8 cellular contexts compared by ENCODE assay signal in the genomic region with DNA sequence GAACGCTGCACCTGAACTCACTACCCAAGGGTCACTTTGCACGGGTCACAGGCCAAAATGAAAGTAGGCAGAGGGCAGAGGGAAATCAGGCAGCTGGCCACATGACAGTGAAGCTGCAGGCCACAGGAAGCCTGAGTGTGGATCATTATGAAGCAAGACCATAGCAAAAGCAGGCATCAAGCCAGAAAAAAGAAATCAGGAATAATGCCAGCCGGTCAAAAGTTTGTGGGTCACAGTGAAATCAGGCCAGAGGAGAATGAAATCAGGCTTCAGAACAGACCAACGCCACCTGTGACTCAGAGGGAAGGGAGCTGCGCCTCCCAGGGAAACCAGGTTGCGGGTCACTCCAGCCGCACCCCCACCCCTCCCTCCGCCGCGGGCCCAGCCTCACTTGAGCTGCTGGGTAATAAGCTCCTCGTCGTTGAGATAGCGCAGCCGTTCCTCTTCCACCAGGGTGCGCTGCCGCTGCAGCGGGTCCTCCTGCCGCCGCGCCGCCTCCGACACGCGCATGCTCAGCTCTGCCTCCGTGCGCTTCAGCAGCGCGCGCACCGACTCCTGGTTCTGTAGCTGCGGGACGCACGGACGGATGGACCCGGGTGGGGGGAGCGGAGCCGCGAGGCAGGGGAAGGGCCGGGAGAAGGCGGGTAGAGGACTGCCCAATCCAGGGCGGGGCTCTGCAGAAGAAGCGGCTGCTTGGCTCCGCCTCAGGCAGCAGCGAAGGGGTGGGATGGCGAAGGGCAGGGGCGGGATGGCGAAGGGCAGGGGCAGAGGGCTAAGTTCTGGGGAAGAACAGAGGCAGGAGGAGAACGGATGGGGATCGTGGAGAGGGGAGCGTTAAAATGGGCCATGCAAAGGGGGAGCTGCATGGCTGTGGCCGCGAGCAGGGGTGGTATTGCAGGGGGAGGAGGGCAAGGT. TPM values are rescaled to one million over a fixed set of nuclear protein-coding genes. Genes with fewer than 3 reads are reported as not detected.
DNase-seq lines count a peak whose midpoint lies in the region; ATAC-seq and TF ChIP-seq lines count a peak whose summit lies in the region.

No MANE protein-coding gene starts in this region.

- H3K36me3 ChIP-seq in Caco-2 (ENCODE audit: control insufficient read depth, insufficient read depth, low read length) (no peaks in the 10 kb centered on the region; the same call in 1 of the 2 replicates), Loucy (ENCODE audit: insufficient read depth, low read length) (no peaks in the 10 kb centered on the region), RWPE2 (ENCODE audit: low read depth) (no peaks in the 10 kb centered on the region)

- H3K4me1 Mint-ChIP-seq in Caco-2 (ENCODE audit: low read depth, unreplicated experiment): no peaks in the 10 kb centered on the region
- H3K4me1 Mint-ChIP-seq in naive thymus-derived CD8-positive, alpha-beta T cell: peaks cover 17 to 34% (median 27%) of the 10 kb centered on the region in 4 donors
- peaks cover 28% of the 10 kb centered on the region for H3K4me1 Mint-ChIP-seq in stimulated activated effector memory CD8-positive, alpha-beta T cell treated with anti-CD3 and anti-CD28 coated beads, Interleukin-12 subunit alpha, Interleukin-12 subunit beta, amount 100 ng/mL, for 72 hours

- H4K20me1 ChIP-seq in Loucy (ENCODE audit: insufficient read depth, low read length, poor library complexity, severe bottlenecking): no peaks in the 10 kb centered on the region

- peak overlapping the region; percentile 81 for H3K4me3 Mint-ChIP-seq in Caco-2 (ENCODE audit: unreplicated experiment)
- peak overlapping the region; percentile 89 to 98 (median 96) for H3K4me3 Mint-ChIP-seq in naive thymus-derived CD8-positive, alpha-beta T cell
- peak overlapping the region; percentile 86 for H3K4me3 Mint-ChIP-seq in stimulated activated effector memory CD8-positive, alpha-beta T cell treated with anti-CD3 and anti-CD28 coated beads, Interleukin-12 subunit alpha, Interleukin-12 subunit beta, amount 100 ng/mL, for 72 hours

- H3K36me3 Mint-ChIP-seq in Caco-2 (ENCODE audit: insufficient read depth, unreplicated experiment): peaks cover 22% of the 10 kb centered on the region
- H3K36me3 Mint-ChIP-seq in naive thymus-derived CD8-positive, alpha-beta T cell: peaks cover 0 to 2% (median 0%) of the 10 kb centered on the region in 3 donors
- peaks cover 10% of the 10 kb centered on the region for H3K36me3 Mint-ChIP-seq in stimulated activated effector memory CD8-positive, alpha-beta T cell treated with anti-CD3 and anti-CD28 coated beads, Interleukin-12 subunit alpha, Interleukin-12 subunit beta, amount 100 ng/mL, for 72 hours

- peak; percentile 90 to 96 for TF ChIP-seq CTCF in Caco-2 (IDR thresholded peaks at IDR 0.05; ENCODE audit: insufficient read depth in 1 of 2, low read depth in 1 of 2, low read length in 1 of 2, severe bottlenecking in 1 of 2, unreplicated experiment in 1 of 2)
- TF ChIP-seq CTCF in Loucy (conservative IDR thresholded peaks at IDR 0.05; ENCODE audit: low read length): peak; percentile 83
- peak; percentile 96 for TF ChIP-seq CTCF in RWPE2 (IDR thresholded peaks at IDR 0.05; ENCODE audit: poor library complexity, severe bottlenecking)
- peak; percentile 87 for TF ChIP-seq CTCF in fibroblast of pulmonary artery (IDR thresholded peaks at IDR 0.05; ENCODE audit: low read length, missing control alignments)

- POLR2A ChIA-PET in Caco-2 (lab: Charles Lee): interaction anchor here (0.5 to 1.4 kb wide), 8 partner anchors 12 to 177 kb away, joined by 3 to 8 read pairs (median 5); a partner anchor contains a TSS
- POLR2A ChIA-PET in naive thymus-derived CD8-positive, alpha-beta T cell (lab: Charles Lee): interaction anchor here (0.6 to 1.7 kb wide), 6 partner anchors 23 to 234 kb away, joined by 3 to 11 read pairs (median 5); a partner anchor contains a TSS

- peak overlapping the region; percentile 10 for H3K9ac ChIP-seq in Loucy (ENCODE audit: low read depth, low read length, poor library complexity, severe bottlenecking)

- ATAC-seq in GM21717 (IDR thresholded peaks at IDR 0.05; ENCODE audit: unreplicated experiment) (peak; percentile 53), RWPE2 (ENCODE audit: low read depth) (peak; percentile 74)
- ATAC-seq in naive thymus-derived CD8-positive, alpha-beta T cell: peak; percentile 72 to 76
- peak; percentile 83 for ATAC-seq in stimulated activated effector memory CD8-positive, alpha-beta T cell treated with anti-CD3 and anti-CD28 coated beads, Interleukin-12 subunit alpha, Interleukin-12 subunit beta, amount 100 ng/mL, for 72 hours

- BruUV-seq in Caco-2 (replicated peaks; lab: Mats Ljungman, UMichigan): no TSS peak

- H3K79me2 ChIP-seq in Loucy (ENCODE audit: insufficient read depth, low read length): no peaks in the 10 kb centered on the region

- no peaks in the 10 kb centered on the region for H3K9me2 ChIP-seq in Loucy (replicated peaks; ENCODE audit: low read depth, low read length)

- H3K4me1 ChIP-seq in Caco-2 (peaks cover 13% of the 10 kb centered on the region), Loucy (ENCODE audit: insufficient read depth, low read length, poor library complexity, severe bottlenecking) (peaks cover 23% of the 10 kb centered on the region), RWPE2 (ENCODE audit: insufficient read depth, poor library complexity, severe bottlenecking) (peaks cover 9% of the 10 kb centered on the region)

- H3K27me3 Mint-ChIP-seq in Caco-2 (ENCODE audit: insufficient read depth, unreplicated experiment): no peaks in the 10 kb centered on the region
- peaks cover 6 to 27% (median 19%) of the 10 kb centered on the region in 5 donors for H3K27me3 Mint-ChIP-seq in naive thymus-derived CD8-positive, alpha-beta T cell

- H3K9me3 ChIP-seq in Caco-2 (no peaks in the 10 kb centered on the region), Loucy (ENCODE audit: insufficient read depth, low read depth, low read length) (no peaks in the 10 kb centered on the region), RWPE2 (ENCODE audit: severe bottlenecking) (no peaks in the 10 kb centered on the region)

- intact Hi-C loops in Caco-2 (cut with micrococcal nuclease; ENCODE audit: unreplicated experiment): loop anchor here (1.0 to 5.0 kb wide), 5 partner anchors 26 to 109 kb away; no protein-coding TSS in a partner anchor

- CTCF ChIA-PET in Caco-2 (lab: Charles Lee): interaction anchor here (0.5 to 3.2 kb wide), 56 partner anchors 9 to 995 kb away, joined by 3 to 292 read pairs (median 5); a partner anchor contains a TSS

- DNase-seq in Caco-2 (peak; percentile 93 to 95), RWPE2 (ENCODE audit: low spot score) (peak; percentile 95), fibroblast of pulmonary artery (ENCODE audit: low read depth) (peak; percentile 93)
- DNase-seq in activated T-helper 9 cell treated with anti-CD3 and anti-CD28 coated beads, Interleukin-2, amount 50 U/mL, for 16 hours (ENCODE audit: low read depth): peak; percentile 86
- peak; percentile 79 to 91 (median 86) for DNase-seq in naive thymus-derived CD8-positive, alpha-beta T cell
- DNase-seq in stimulated activated effector memory CD8-positive, alpha-beta T cell treated with anti-CD3 and anti-CD28 coated beads, Interleukin-12 subunit alpha, Interleukin-12 subunit beta, amount 100 ng/mL, for 72 hours (ENCODE audit: low spot score in 2 of 2): peak; percentile 88 to 94

- no peaks in the 10 kb centered on the region for H3F3A ChIP-seq in Loucy (ENCODE audit: low read depth)

- no peaks in the 10 kb centered on the region for H3K27me3 ChIP-seq in Caco-2 (replicated peaks; ENCODE audit: control insufficient read depth, insufficient read depth, low read length)
- no peaks in the 10 kb centered on the region for H3K27me3 ChIP-seq in Loucy (ENCODE audit: insufficient read depth, low read length, poor library complexity, severe bottlenecking)
- no peaks in the 10 kb centered on the region for H3K27me3 ChIP-seq in RWPE2 (ENCODE audit: insufficient read depth, poor library complexity, severe bottlenecking)

- H3K27ac Mint-ChIP-seq in Caco-2 (ENCODE audit: unreplicated experiment): no peak overlapping the region
- peak overlapping the region in 3 of 10 donors; percentile 64 to 95 (median 70) for H3K27ac Mint-ChIP-seq in naive thymus-derived CD8-positive, alpha-beta T cell
- peak overlapping the region; percentile 13 for H3K27ac Mint-ChIP-seq in stimulated activated effector memory CD8-positive, alpha-beta T cell treated with anti-CD3 and anti-CD28 coated beads, Interleukin-12 subunit alpha, Interleukin-12 subunit beta, amount 100 ng/mL, for 72 hours

- H3K4me2 ChIP-seq in Loucy (ENCODE audit: low read depth, low read length, poor library complexity, severe bottlenecking): peak overlapping the region; percentile 89

- peak overlapping the region; percentile 70 for H3K27ac ChIP-seq in RWPE2 (ENCODE audit: poor library complexity, severe bottlenecking)

- H3K9me3 Mint-ChIP-seq in Caco-2 (ENCODE audit: unreplicated experiment): no peaks in the 10 kb centered on the region
- H3K9me3 Mint-ChIP-seq in naive thymus-derived CD8-positive, alpha-beta T cell: no peaks in the 10 kb centered on the region
- no peaks in the 10 kb centered on the region for H3K9me3 Mint-ChIP-seq in stimulated activated effector memory CD8-positive, alpha-beta T cell treated with anti-CD3 and anti-CD28 coated beads, Interleukin-12 subunit alpha, Interleukin-12 subunit beta, amount 100 ng/mL, for 72 hours

- H3K4me3 ChIP-seq in Caco-2 (ENCODE audit: low read depth, low read length) (peak overlapping the region; percentile 56), Loucy (ENCODE audit: low read length, poor library complexity, severe bottlenecking) (peak overlapping the region; percentile 74), RWPE2 (ENCODE audit: severe bottlenecking) (peak overlapping the region; percentile 31), fibroblast of pulmonary artery (replicated peaks; ENCODE audit: low read depth, low read length) (peak overlapping the region; percentile 39)

- H2AFZ ChIP-seq in Loucy (ENCODE audit: low read length): peak overlapping the region; percentile 87

RNA-seq across cellular contexts. Expression of a gene that starts 47.7 kb away (rescaled TPM):
- 23.6 and 25.8 TPM in 2 replicates for total RNA-seq in Caco-2 (2022)
- under 1 TPM; 0.16 to 0.60 TPM for total RNA-seq in naive thymus-derived CD8-positive, alpha-beta T cell
- polyA plus RNA-seq in naive thymus-derived CD8-positive, alpha-beta T cell: not detected

Comparison
In these comparisons a context has a peak if more than half of its experiments do, and no peak if none do; other contexts are left out.
1. Peak in every context shown above with its lines: DNase-seq, ATAC-seq, H3K4me3 ChIP-seq and H3K27ac ChIP-seq.
2. RNA of a gene that starts 47.7 kb away (total RNA-seq): 23.6 to 25.8 TPM in Caco-2; 0.16 to 0.60 TPM in naive thymus-derived CD8-positive, alpha-beta T cell; every median in the first group is over 10 times any median in the second.